18 cellular contexts compared by ENCODE assay signal in genomic region chr4:123217676-123218075, GRCh38.
"Had no signal": no experiment of that assay in that cellular context is flagged by ENCODE, and none has a peak within 500 bp of the region (broad histone marks: within the 10 kb centered on the region; RNA-seq: fewer than 3 reads in every experiment).

No MANE protein-coding gene starts in this region.

- H3K4me3 Mint-ChIP-seq: activated CD4-positive, alpha-beta memory T cell treated with anti-CD3 and anti-CD28 coated beads, Interleukin-2, amount 10 ng/mL, durations not matched to agents 7 days and 5 days; activated naive CD8-positive, alpha-beta T cell treated with anti-CD3 and anti-CD28 coated beads for 36 hours; immature natural killer cell; memory B cell; neural crest cell; T-helper 2 cell treated with Interferon-gamma antibody and Interleukin-4, amounts not matched to agents 5 μg/mL and 100 μg/mL, for 36 hours had no signal

- H3K27ac ChIP-seq: breast epithelium, dorsolateral prefrontal cortex, pancreas, skin epidermis, tibial nerve had no signal

- H3K9me3 Mint-ChIP-seq: activated CD4-positive, alpha-beta memory T cell treated with anti-CD3 and anti-CD28 coated beads, Interleukin-2, amount 10 ng/mL, durations not matched to agents 7 days and 5 days; activated naive CD8-positive, alpha-beta T cell treated with anti-CD3 and anti-CD28 coated beads for 36 hours; immature natural killer cell; memory B cell; neural crest cell; T-helper 2 cell treated with Interferon-gamma antibody and Interleukin-4, amounts not matched to agents 5 μg/mL and 100 μg/mL, for 36 hours had no signal

- H3K4me1 ChIP-seq: breast epithelium, pancreas, tibial nerve had no signal

- H3K27me3 Mint-ChIP-seq: activated CD4-positive, alpha-beta memory T cell treated with anti-CD3 and anti-CD28 coated beads, Interleukin-2, amount 10 ng/mL, durations not matched to agents 7 days and 5 days; activated naive CD8-positive, alpha-beta T cell treated with anti-CD3 and anti-CD28 coated beads for 36 hours; memory B cell had no signal

- ATAC-seq: esophagus mucosa, left lobe of liver, pancreas had no signal

- H3K36me3 Mint-ChIP-seq: immature natural killer cell had no signal

- H3K9me3 ChIP-seq: breast epithelium, pancreas, tibial nerve had no signal

- H3K4me3 ChIP-seq: breast epithelium, dorsolateral prefrontal cortex, pancreas, skin epidermis, tibial nerve had no signal

- DNase-seq: activated CD4-positive, alpha-beta memory T cell treated with anti-CD3 and anti-CD28 coated beads, Interleukin-2, amount 10 ng/mL, durations not matched to agents 7 days and 5 days; activated CD4-positive, alpha-beta T cell treated with anti-CD3 and anti-CD28 coated beads for 1 hour; activated gamma-delta T cell treated with Interleukin-2 at 50 U/mL for 16 hours; activated naive CD8-positive, alpha-beta T cell treated with anti-CD3 and anti-CD28 coated beads for 36 hours; activated T-cell treated with anti-CD3 and anti-CD28 coated beads, Interleukin-2, amount 50 U/mL, for 48 hours; anterior cingulate cortex; dorsolateral prefrontal cortex; immature natural killer cell; pancreas; retina had no signal

- H3K4me1 Mint-ChIP-seq: activated CD4-positive, alpha-beta memory T cell treated with anti-CD3 and anti-CD28 coated beads, Interleukin-2, amount 10 ng/mL, durations not matched to agents 7 days and 5 days; activated naive CD8-positive, alpha-beta T cell treated with anti-CD3 and anti-CD28 coated beads for 36 hours; immature natural killer cell; memory B cell had no signal

- H3K36me3 ChIP-seq: breast epithelium, pancreas, tibial nerve had no signal

- H3K27ac Mint-ChIP-seq: activated CD4-positive, alpha-beta memory T cell treated with anti-CD3 and anti-CD28 coated beads, Interleukin-2, amount 10 ng/mL, durations not matched to agents 7 days and 5 days; activated naive CD8-positive, alpha-beta T cell treated with anti-CD3 and anti-CD28 coated beads for 36 hours; memory B cell; T-helper 2 cell treated with Interferon-gamma antibody and Interleukin-4, amounts not matched to agents 5 μg/mL and 100 μg/mL, for 36 hours had no signal
